8 cellular contexts compared by ENCODE assay signal in the genomic region with DNA sequence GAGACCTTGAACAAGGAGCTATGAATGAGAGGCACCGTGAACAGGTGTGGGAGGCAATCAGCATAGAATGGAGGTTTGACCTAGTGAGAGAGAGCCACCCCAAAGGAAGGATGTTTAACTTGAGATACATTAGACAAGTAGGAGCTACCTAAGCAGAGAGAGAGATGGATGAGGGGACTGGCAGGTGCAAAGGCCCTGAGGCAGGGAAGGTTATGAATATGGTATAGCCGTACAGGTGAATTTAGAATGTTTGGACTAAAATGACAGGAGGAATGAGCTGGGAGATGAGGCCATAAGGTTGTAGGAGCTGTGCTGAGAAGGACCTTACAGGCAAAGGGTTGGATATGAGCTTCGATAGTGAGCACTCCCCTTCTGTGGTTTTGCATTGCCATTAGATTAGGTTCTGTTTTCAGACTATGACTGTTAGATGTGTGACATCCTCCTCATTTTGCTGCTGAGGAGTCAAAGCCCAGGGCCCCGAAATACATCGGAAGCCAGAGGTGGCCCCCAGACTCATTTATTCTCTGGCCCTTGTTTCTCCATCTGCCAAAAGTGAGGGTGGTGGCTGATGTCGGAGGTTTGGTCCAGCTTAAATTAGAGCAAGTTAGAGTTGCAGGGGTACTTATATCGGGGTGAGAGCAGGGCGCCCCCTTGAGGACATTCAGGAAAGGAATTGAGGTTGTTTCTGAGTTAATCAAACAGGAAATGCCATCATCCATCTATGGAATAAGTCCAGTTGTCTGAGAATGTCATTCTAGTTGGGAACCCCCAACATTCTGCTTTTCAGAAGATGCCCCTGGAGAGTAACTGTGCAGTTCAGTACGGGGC. TPM values are rescaled to one million over a fixed set of nuclear protein-coding genes. Genes with fewer than 3 reads are reported as not detected.
DNase-seq lines count a peak whose midpoint lies in the region; ATAC-seq and TF ChIP-seq lines count a peak whose summit lies in the region.

No MANE protein-coding gene starts in this region.

- BruUV-seq in Panc1 (replicated peaks; lab: Mats Ljungman, UMichigan), result no TSS peak

- peaks cover 4% of the 10 kb centered on the region for H3K27me3 ChIP-seq in Panc1 (ENCODE audit: control insufficient read depth, insufficient read depth, low read length)

- in situ Hi-C loops in GM13977 (cut with MboI; ENCODE audit: low pct_unique_long_range_greater_than_20kb, low sequenced_read_pairs, unreplicated experiment) (no loop called here), Panc1 (cut with HindIII; ENCODE audit: low pct_unique_long_range_greater_than_20kb, low sequenced_read_pairs) (no loop called here)

- H3K4me3 ChIP-seq in AG04449 (ENCODE audit: low read depth, low read length) (no peak overlapping the region), Panc1 (ENCODE audit: low read depth in 2 of 2, low read length in 2 of 2) (no peak overlapping the region)

- CTCF ChIA-PET in AG04449 (lab: Yijun Ruan, JAX) (interaction anchor here (0.9 to 1.0 kb wide), 2 partner anchors 16 to 219 kb away, joined by 3 read pairs; no protein-coding TSS in a partner anchor), Panc1 (lab: Charles Lee) (interaction anchor here (0.8 kb wide), 1 partner anchor 246 kb away, joined by 4 read pairs; the partner anchor contains the start of gene ATXN3)

- intact Hi-C loops in Panc1 (cut with micrococcal nuclease; ENCODE audit: unreplicated experiment), result no loop called here

- H3K4me1 ChIP-seq in Panc1 (ENCODE audit: control insufficient read depth, insufficient read depth, low read length), result no peaks in the 10 kb centered on the region

- TF ChIP-seq CTCF in AG04449 (IDR thresholded peaks at IDR 0.05; ENCODE audit: insufficient read depth, low read length, missing control alignments) (peak; percentile 1), GM13977 (IDR thresholded peaks at IDR 0.05; ENCODE audit: extremely low read depth, insufficient read depth, missing control alignments) (peak; percentile 57), Panc1 (IDR thresholded peaks at IDR 0.05) (peak; percentile 63)

- no peaks in the 10 kb centered on the region for H3K36me3 ChIP-seq in Panc1 (ENCODE audit: control insufficient read depth, insufficient read depth, low read length)

- POLR2A ChIA-PET in AG04449 (lab: Yijun Ruan, JAX) (no interaction called here), Panc1 (lab: Charles Lee) (no interaction called here)

- no peaks in the 10 kb centered on the region for H3K9me3 ChIP-seq in Panc1 (ENCODE audit: control insufficient read depth, insufficient read depth, low read depth, low read length)

- DNase-seq in AG04449 (ENCODE audit: low read depth, low spot score), result no peak
- peak; percentile 62 for DNase-seq in GM13977 (ENCODE audit: low spot score)
- no peak for DNase-seq in Panc1 (ENCODE audit: low read depth, low spot score)
- peak; percentile 17 for DNase-seq in fibroblast of the conjunctiva (ENCODE audit: low read depth)
- DNase-seq in NCI-H774 (lab: John Stamatoyannopoulos, UW), result no peak
- DNase-seq in anterior cingulate cortex (lab: John Stamatoyannopoulos, UW), result no peak
- DNase-seq in left lobe of liver (ENCODE audit: low spot score), result no peak

- ATAC-seq in Panc1, result no peak
- ATAC-seq in left lobe of liver, result no peak
- ATAC-seq in GM18907 (IDR thresholded peaks at IDR 0.05; ENCODE audit: unreplicated experiment), result no peak

- no peak overlapping the region for H3K27ac ChIP-seq in Panc1 (ENCODE audit: low read length)

RNA-seq across cellular contexts. Expression of gene SLC24A4, which starts 29.4 kb away (rescaled TPM):
- not detected for total RNA-seq in Panc1 (2021; ENCODE audit: unreplicated experiment)
- polyA plus RNA-seq in Panc1 (2012; ENCODE audit: insufficient read length), result not detected
- 0.20 TPM for total RNA-seq in left lobe of liver

Comparison
In these comparisons a context has a peak if more than half of its experiments do, and no peak if none do; other contexts are left out.
1. DNase-seq: peak in GM13977 (single experiment) and fibroblast of the conjunctiva (single experiment); none in AG04449 (single experiment), Panc1 (single experiment), NCI-H774 (single experiment), anterior cingulate cortex (0 of 58) and left lobe of liver (single experiment).
2. CTCF ChIP-seq: peak in every context shown above with its lines; median percentile 63 in Panc1; 57 in GM13977; 1 in AG04449.